In genomic region chr18:79799619-79800352, GRCh38 we compare ENCODE assay signal across 14 cellular contexts. TPM values are rescaled to one million over a fixed set of nuclear protein-coding genes. Genes with fewer than 3 reads are reported as not detected.
DNase-seq lines count a peak whose midpoint lies in the region; ATAC-seq and TF ChIP-seq lines count a peak whose summit lies in the region.
"Had no signal": no experiment of that assay in that cellular context is flagged by ENCODE, and none has a peak within 500 bp of the region (broad histone marks: within the 10 kb centered on the region; RNA-seq: fewer than 3 reads in every experiment).

No MANE protein-coding gene starts in this region.

- H3K36me3 ChIP-seq in BE2C: no peaks in the 10 kb centered on the region
- H3K36me3 ChIP-seq: upper lobe of left lung had no signal

- CTCF ChIA-PET in CD4-positive, alpha-beta T cell (lab: Charles Lee): no interaction called here
- CTCF ChIA-PET in activated B cell treated with CpG ODN at 0.5 μM for 24 hours (lab: Charles Lee): no interaction called here

- peaks cover 22% of the 10 kb centered on the region for H3K4me1 Mint-ChIP-seq in CD4-positive, alpha-beta T cell (ENCODE audit: low read depth)
- peaks cover 19% of the 10 kb centered on the region for H3K4me1 Mint-ChIP-seq in activated B cell treated with CpG ODN at 0.5 μM for 24 hours
- peaks cover 11 to 25% (median 18%) of the 10 kb centered on the region in 4 donors for H3K4me1 Mint-ChIP-seq in naive thymus-derived CD8-positive, alpha-beta T cell

- no peaks in the 10 kb centered on the region for H3K9me3 Mint-ChIP-seq in CD4-positive, alpha-beta T cell
- H3K9me3 Mint-ChIP-seq in activated B cell treated with CpG ODN at 0.5 μM for 24 hours: no peaks in the 10 kb centered on the region
- H3K9me3 Mint-ChIP-seq in naive thymus-derived CD8-positive, alpha-beta T cell: no peaks in the 10 kb centered on the region

- no peaks in the 10 kb centered on the region for H3K36me3 Mint-ChIP-seq in CD4-positive, alpha-beta T cell (ENCODE audit: low read depth)
- no peaks in the 10 kb centered on the region for H3K36me3 Mint-ChIP-seq in activated B cell treated with CpG ODN at 0.5 μM for 24 hours (ENCODE audit: low read depth)
- peaks cover 0 to 5% (median 4%) of the 10 kb centered on the region in 3 donors for H3K36me3 Mint-ChIP-seq in naive thymus-derived CD8-positive, alpha-beta T cell

- no peak overlapping the region for H3K27ac Mint-ChIP-seq in CD4-positive, alpha-beta T cell
- H3K27ac Mint-ChIP-seq in activated B cell treated with CpG ODN at 0.5 μM for 24 hours: no peak overlapping the region
- H3K27ac Mint-ChIP-seq in naive thymus-derived CD8-positive, alpha-beta T cell: no peak overlapping the region

- no peaks in the 10 kb centered on the region for H3K9me3 ChIP-seq in CD4-positive, alpha-beta T cell (ENCODE audit: control insufficient read depth, low read length)
- no peaks in the 10 kb centered on the region for H3K9me3 ChIP-seq in BE2C
- H3K9me3 ChIP-seq: upper lobe of left lung had no signal

- H3K4me3 Mint-ChIP-seq in CD4-positive, alpha-beta T cell: peak overlapping the region; percentile 23
- peak overlapping the region; percentile 49 for H3K4me3 Mint-ChIP-seq in activated B cell treated with CpG ODN at 0.5 μM for 24 hours
- peak overlapping the region in 9 of 10 donors; percentile 13 to 70 (median 52) for H3K4me3 Mint-ChIP-seq in naive thymus-derived CD8-positive, alpha-beta T cell

- DNase-seq in CD4-positive, alpha-beta T cell: peak in 1 of 10 experiments; percentile 24
- DNase-seq in activated B cell treated with CpG ODN at 0.5 μM for 24 hours: no peak
- no peak for DNase-seq in naive thymus-derived CD8-positive, alpha-beta T cell
- no peak for DNase-seq in midbrain (lab: John Stamatoyannopoulos, UW)
- DNase-seq in BE2C: no peak
- DNase-seq in NCI-H526 (lab: John Stamatoyannopoulos, UW): no peak
- no peak for DNase-seq in AG08396 (ENCODE audit: low spot score)
- DNase-seq: GDM1; NCI-H2081 treated with DMSO at 0.1 percent for 48 hours; stimulated activated CD4-positive, alpha-beta T cell treated with anti-CD3 and anti-CD28 coated beads, Interleukin-2, amount 100 ng/mL, for 48 hours had no signal

- peaks cover 39% of the 10 kb centered on the region for H3K27me3 Mint-ChIP-seq in CD4-positive, alpha-beta T cell
- peaks cover 20% of the 10 kb centered on the region for H3K27me3 Mint-ChIP-seq in activated B cell treated with CpG ODN at 0.5 μM for 24 hours
- peaks cover 22 to 44% (median 30%) of the 10 kb centered on the region in 5 donors for H3K27me3 Mint-ChIP-seq in naive thymus-derived CD8-positive, alpha-beta T cell

- H3K27ac ChIP-seq in CD4-positive, alpha-beta T cell (ENCODE audit: low read depth, low read length): no peak overlapping the region
- H3K27ac ChIP-seq: coronary artery, upper lobe of left lung had no signal

- no peak for TF ChIP-seq CTCF in CD4-positive, alpha-beta T cell (IDR thresholded peaks at IDR 0.05)
- no peak for TF ChIP-seq CTCF in activated B cell treated with CpG ODN at 0.5 μM for 24 hours (IDR thresholded peaks at IDR 0.05)
- TF ChIP-seq CTCF in BE2C (IDR thresholded peaks at IDR 0.05; ENCODE audit: low read depth, low read length): no peak

- H3K4me1 ChIP-seq in BE2C: no peaks in the 10 kb centered on the region

- H3K27me3 ChIP-seq in CD4-positive, alpha-beta T cell (ENCODE audit: control insufficient read depth, insufficient read depth, low read length): peaks cover 36% of the 10 kb centered on the region
- peaks cover 34% of the 10 kb centered on the region for H3K27me3 ChIP-seq in BE2C

- intact Hi-C loops in CD4-positive, alpha-beta T cell (cut with DNase I, micrococcal nuclease): loop anchor here in 1 of 2 experiments (10.0 kb wide), 1 partner anchor 165 kb away; the partner anchor contains the start of gene HSBP1L1
- intact Hi-C loops in activated B cell treated with CpG ODN at 0.5 μM for 24 hours (cut with micrococcal nuclease): loop anchor here (5.0 kb wide), 2 partner anchors 163 to 233 kb away; partner anchors contain the start of genes HSBP1L1 and RBFA

- ATAC-seq in CD4-positive, alpha-beta T cell (ENCODE audit: poor library complexity): no peak
- ATAC-seq in GM18868 (IDR thresholded peaks at IDR 0.05; ENCODE audit: unreplicated experiment) (peak; percentile 38), activated B cell treated with CpG ODN at 0.5 μM for 24 hours (ENCODE audit: low read depth) (peak; percentile 21)
- ATAC-seq in naive thymus-derived CD8-positive, alpha-beta T cell: no peak

- H3K4me3 ChIP-seq in BE2C (ENCODE audit: low read depth, low read length): no peak overlapping the region

- POLR2A ChIA-PET in CD4-positive, alpha-beta T cell (lab: Charles Lee): no interaction called here
- POLR2A ChIA-PET in activated B cell treated with CpG ODN at 0.5 μM for 24 hours (lab: Charles Lee): interaction anchor here (0.9 kb wide), 1 partner anchor 146 kb away, joined by 3 read pairs; no protein-coding TSS in a partner anchor
- POLR2A ChIA-PET in naive thymus-derived CD8-positive, alpha-beta T cell (lab: Charles Lee): no interaction called here

RNA-seq across cellular contexts. Expression of gene KCNG2, which starts 2.0 kb away (rescaled TPM):
- total RNA-seq in CD4-positive, alpha-beta T cell: not detected
- total RNA-seq in activated B cell treated with CpG ODN at 0.5 μM for 24 hours: not detected in 2 replicates
- not detected for total RNA-seq in naive thymus-derived CD8-positive, alpha-beta T cell
- polyA plus RNA-seq in naive thymus-derived CD8-positive, alpha-beta T cell: not detected
- 2.8 TPM for polyA plus RNA-seq in BE2C (2012; ENCODE audit: insufficient read depth, insufficient read length, low read depth)
- total RNA-seq: epithelial cell of proximal tubule had no signal

Comparison
In these comparisons a context has a peak if more than half of its experiments do, and no peak if none do; other contexts are left out.
1. ATAC-seq: peak in GM18868 (single experiment) and activated B cell treated with CpG ODN at 0.5 μM for 24 hours (single experiment); none in CD4-positive, alpha-beta T cell (single experiment) and naive thymus-derived CD8-positive, alpha-beta T cell (0 of 2).
2. Peak in every context shown above with its lines, with median percentiles within 50 percentile points of each other: H3K4me3 Mint-ChIP-seq.